Comparison of ENCODE assay signal across 8 cellular contexts in the genomic region with DNA sequence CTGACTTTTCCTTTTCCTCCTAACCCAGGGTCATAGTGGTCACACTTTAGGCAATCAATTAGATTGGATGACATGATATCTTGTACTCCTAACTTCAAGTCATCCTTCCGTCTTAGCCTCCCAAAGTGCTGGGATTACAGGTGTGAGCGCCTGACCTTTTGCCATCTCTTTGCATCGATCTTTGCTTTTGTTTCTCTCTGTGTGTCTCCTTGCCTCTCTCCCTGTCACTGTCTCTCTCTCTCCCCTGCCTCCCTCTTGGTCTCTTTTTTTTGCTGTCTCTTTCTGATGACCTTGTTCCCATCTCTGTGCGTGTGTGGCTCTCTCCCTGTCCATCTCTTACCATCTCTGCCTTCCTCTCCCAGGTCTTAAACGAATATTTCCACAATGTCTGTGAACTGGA. TPM values are rescaled to one million over a fixed set of nuclear protein-coding genes. Genes with fewer than 3 reads are reported as not detected.
DNase-seq lines count a peak whose midpoint lies in the region; ATAC-seq, FAIRE-seq and TF ChIP-seq lines count a peak whose summit lies in the region.
"Not testable (repeated sequence)": the region's sequence is repeated elsewhere in the genome, so short reads cannot be mapped to it uniquely, and the experiment has no call there.

No MANE protein-coding gene starts in this region.

- H3K27me3 ChIP-seq in K562 (ENCODE audit: control insufficient read depth in 2 of 2, insufficient read depth in 2 of 2, low read length in 2 of 2); mononuclear cell (ENCODE audit: insufficient read depth, low read length); skeletal muscle tissue (ENCODE audit: control insufficient read depth in 3 of 3, insufficient read depth in 3 of 3, low read length in 3 of 3): not testable (repeated sequence)

- H3K4me3 Mint-ChIP-seq in T-helper 17 cell, result peak overlapping the region; percentile 96

- DNase-seq in AG10803 (ENCODE audit: low read depth); GM19239 (ENCODE audit: insufficient read length, low spot score); HTR-8/SVneo (ENCODE audit: insufficient read length, low spot score); T-helper 17 cell; fibroblast of villous mesenchyme (ENCODE audit: low read depth): not testable (repeated sequence)
- DNase-seq in K562 (ENCODE audit: extremely low read depth in 1 of 4, low spot score in 3 of 4), result peak in 1 of 4 experiments; percentile 12

- H3K4me1 ChIP-seq in K562 (replicated peaks in 1 of 2; ENCODE audit: control insufficient read depth in 2 of 2, insufficient read depth in 2 of 2, low read length in 2 of 2); mononuclear cell (ENCODE audit: insufficient read depth, low read length); skeletal muscle tissue (ENCODE audit: control insufficient read depth in 3 of 3, insufficient read depth in 3 of 3, low read length in 3 of 3): not testable (repeated sequence)

- POLR2A ChIA-PET in K562 (lab: Yijun Ruan, JAX), result interaction anchor here (1.0 kb wide), 1 partner anchor 9 kb away, joined by 3 read pairs; no protein-coding TSS in a partner anchor

- not testable (repeated sequence) for H3K9me1 ChIP-seq in K562 (ENCODE audit: control insufficient read depth, insufficient read depth, low read length)

- not testable (repeated sequence) for H3K36me3 Mint-ChIP-seq in T-helper 17 cell (ENCODE audit: low read depth)

- peaks cover 62% of the 10 kb centered on the region for H3K79me2 ChIP-seq in K562 (ENCODE audit: control insufficient read depth, insufficient read depth, low read length)

- H3K9ac ChIP-seq in K562 (ENCODE audit: insufficient read depth in 1 of 2, low read depth in 2 of 2, low read length in 2 of 2) (peak overlapping the region; percentile 87 to 95; a peak in 3 of 4 replicates), skeletal muscle tissue (ENCODE audit: low read depth in 1 of 3, low read length in 3 of 3) (peak overlapping the region in 1 of 3 donors; percentile 84)

- in situ Hi-C loops in K562 (cut with MboI), result not testable (repeated sequence)

- intact Hi-C loops in K562 (cut with micrococcal nuclease), result not testable (repeated sequence)

- H3K27ac Mint-ChIP-seq in T-helper 17 cell, result peak overlapping the region; percentile 99

- not testable (repeated sequence) for H4K20me1 ChIP-seq in K562 (replicated peaks; ENCODE audit: control insufficient read depth, insufficient read depth, low read length)

- not testable (repeated sequence) for TF ChIP-seq POLR2A in K562 (conservative IDR thresholded peaks at IDR 0.05)

- H3K4me1 Mint-ChIP-seq in T-helper 17 cell, result peaks cover 25% of the 10 kb centered on the region

- WGBS in K562 (ENCODE audit: insufficient coverage, low coverage, missing lambda C conversion rate), result 2% methylated on average over 4 of the region's 5 CpGs

- 0 out of 2 replicates have a peak overlapping the region, but pooled peaks have one; percentile 82 for H2AFZ ChIP-seq in K562 (ENCODE audit: low read depth, low read length)

- ATAC-seq in T-helper 17 cell, result not testable (repeated sequence)
- ATAC-seq in K562, result peak; percentile 66

- not testable (repeated sequence) for TF ChIP-seq CTCF in AG10803 (conservative IDR thresholded peaks at IDR 0.05; ENCODE audit: low read length); K562 (IDR thresholded peaks at IDR 0.05 in 2 of 3, conservative IDR thresholded peaks at IDR 0.05 in 1 of 3; ENCODE audit: insufficient read depth in 2 of 3, low read depth in 1 of 3, low read length in 3 of 3); fibroblast of villous mesenchyme (IDR thresholded peaks at IDR 0.05; ENCODE audit: insufficient read depth, low read depth, low read length)

- TF ChIP-seq RAD21 in K562 (CRISPR knock-in tag; conservative IDR thresholded peaks at IDR 0.05 in 1 of 2, IDR thresholded peaks at IDR 0.05 in 1 of 2), result not testable (repeated sequence)

- not testable (repeated sequence) for BruUV-seq in K562 (replicated peaks; lab: Mats Ljungman, UMichigan)

- peaks cover 42% of the 10 kb centered on the region for H3K36me3 ChIP-seq in K562 (ENCODE audit: control insufficient read depth, insufficient read depth, low read length)
- not testable (repeated sequence) for H3K36me3 ChIP-seq in skeletal muscle tissue (ENCODE audit: control insufficient read depth in 3 of 3, insufficient read depth in 3 of 3, low read length in 3 of 3)

- H3K27ac ChIP-seq in K562 (ENCODE audit: extremely low read depth, low read depth, low read length), result peak overlapping the region; percentile 91
- H3K27ac ChIP-seq in skeletal muscle tissue (ENCODE audit: low read depth, low read length), result not testable (repeated sequence)

- not testable (repeated sequence) for H3K9me3 ChIP-seq in T-helper 17 cell (ENCODE audit: control insufficient read depth, low read length, poor library complexity, severe bottlenecking); K562 (replicated peaks; ENCODE audit: control insufficient read depth, insufficient read depth, low read depth, low read length); mononuclear cell (ENCODE audit: low read depth, low read length); skeletal muscle tissue (ENCODE audit: control insufficient read depth in 3 of 3, low read length in 3 of 3)

- H3K4me2 ChIP-seq in K562 (ENCODE audit: insufficient read depth, low read length), result peak overlapping the region; percentile 95

- not testable (repeated sequence) for H3K27me3 Mint-ChIP-seq in T-helper 17 cell

- FAIRE-seq in GM19239 (lab: Jason Lieb, UNC), result peak; percentile 70
- FAIRE-seq in HTR-8/SVneo (lab: Jason Lieb, UNC), result peak; percentile 49
- peak; percentile 76 for FAIRE-seq in K562 (lab: Jason Lieb, UNC)

- H3K4me3 ChIP-seq in AG10803 (ENCODE audit: low read length), result peak overlapping the region; percentile 84
- peak overlapping the region; percentile 64 for H3K4me3 ChIP-seq in K562
- peak overlapping the region; percentile 95 for H3K4me3 ChIP-seq in fibroblast of villous mesenchyme (ENCODE audit: low read depth, low read length)
- peak overlapping the region; percentile 68 for H3K4me3 ChIP-seq in mononuclear cell (ENCODE audit: low read length)
- peak overlapping the region; percentile 90 to 100 (median 96) for H3K4me3 ChIP-seq in skeletal muscle tissue (ENCODE audit: low read length in 3 of 3)

- TF ChIP-seq EP300 in K562 (IDR thresholded peaks at IDR 0.05; ENCODE audit: low read length), result not testable (repeated sequence)

- CTCF ChIA-PET in K562 (lab: Yijun Ruan, JAX; ENCODE audit: low intra/inter-chr PET ratio), result not testable (repeated sequence)

TF ChIP-seq in K562, 482 proteins besides CTCF, POLR2A, EP300 and RAD21:
- TF ChIP-seq ZEB2 (IDR thresholded peaks at IDR 0.05), result 0 out of 2 replicates have a peak, but pooled peaks have one; percentile 36
- peak; percentile 28 for TF ChIP-seq MEIS2 (IDR thresholded peaks at IDR 0.05; ENCODE audit: partially characterized antibody)
- TF ChIP-seq, protein P1, sequence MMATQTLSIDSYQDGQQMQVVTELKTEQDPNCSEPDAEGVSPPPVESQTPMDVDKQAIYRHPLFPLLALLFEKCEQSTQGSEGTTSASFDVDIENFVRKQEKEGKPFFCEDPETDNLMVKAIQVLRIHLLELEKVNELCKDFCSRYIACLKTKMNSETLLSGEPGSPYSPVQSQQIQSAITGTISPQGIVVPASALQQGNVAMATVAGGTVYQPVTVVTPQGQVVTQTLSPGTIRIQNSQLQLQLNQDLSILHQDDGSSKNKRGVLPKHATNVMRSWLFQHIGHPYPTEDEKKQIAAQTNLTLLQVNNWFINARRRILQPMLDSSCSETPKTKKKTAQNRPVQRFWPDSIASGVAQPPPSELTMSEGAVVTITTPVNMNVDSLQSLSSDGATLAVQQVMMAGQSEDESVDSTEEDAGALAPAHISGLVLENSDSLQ (IDR thresholded peaks at IDR 0.05), result 0 out of 2 replicates have a peak, but pooled peaks have one; percentile 18

RNA-seq across cellular contexts. Expression of a gene that starts 0.9 kb away (rescaled TPM):
- total RNA-seq in T-helper 17 cell (10 to 100 TPM in 1 of 2 donors, 1 to 10 TPM in 1; 9.4 to 17.7 TPM), K562 (2014; rRNA removed) (43.6 and 46.5 TPM in 2 replicates), K562 (2014; rRNA removed; fragmentation: Illumina TruSeq; extraction: Trizol) (74.1 and 81.1 TPM in 2 replicates), K562 (2015; rRNA removed; fragmentation: Illumina TruSeq; extraction: Trizol) (70.5 and 77.4 TPM in 2 replicates), K562 (2021) (74.2 and 76.5 TPM in 2 replicates), fibroblast of villous mesenchyme (19.6 and 32.0 TPM in 2 replicates), mononuclear cell (10.8 TPM), skeletal muscle tissue (29.7 TPM)
- 54.3 and 97.9 TPM in 2 replicates for total RNA-seq in K562 (2011; cell fraction: chromatin; rRNA removed; ENCODE audit: low replicate concordance)
- total RNA-seq in K562 (2011; cell fraction: nucleolus; rRNA removed), result 41.7 and 74.2 TPM in 2 replicates
- total RNA-seq in K562 (2011; cell fraction: nucleoplasm; rRNA removed), result 40.1 and 43.2 TPM in 2 replicates
- polyA plus RNA-seq in K562 (2011; rRNA removed) (45.4 and 55.8 TPM in 2 replicates), K562 (2014; fragmentation: Illumina TruSeq; extraction: Trizol) (62.7 and 63.8 TPM in 2 replicates), K562 (2014; fragmentation: Nextera tagmentation; extraction: Ambion mirVana) (100 to 1,000 TPM in 1 of 2 experiments, 10 to 100 TPM in 1; 62.6 to 104 TPM), K562 (2014; rRNA removed) (53.1 and 58.3 TPM in 2 replicates)
- polyA plus RNA-seq in K562 (2011; cell fraction: cytosol; rRNA removed), result 14.3 and 19.2 TPM in 2 replicates
- 36.7 and 49.3 TPM in 2 replicates for polyA plus RNA-seq in K562 (2011; cell fraction: nucleus; rRNA removed)
- polyA plus RNA-seq in K562 (2012), result 18.8 and 30.7 TPM in 2 replicates
- 32.1 and 34.3 TPM in 2 replicates for polyA minus RNA-seq in K562 (2011; rRNA and poly(A)+ RNA removed)
- 37.6 and 88.1 TPM in 2 replicates for polyA minus RNA-seq in K562 (2011; cell fraction: cytosol; rRNA and poly(A)+ RNA removed)
- 18.7 and 40.9 TPM in 2 replicates for polyA minus RNA-seq in K562 (2011; cell fraction: nucleus; rRNA and poly(A)+ RNA removed)
